11 cellular contexts compared by ENCODE assay signal in genomic region chr3:66486646-66487045, GRCh38. TPM values are rescaled to one million over a fixed set of nuclear protein-coding genes. Genes with fewer than 3 reads are reported as not detected.
DNase-seq lines count a peak whose midpoint lies in the region; ATAC-seq and TF ChIP-seq lines count a peak whose summit lies in the region.
"Had no signal": no experiment of that assay in that cellular context is flagged by ENCODE, and none has a peak within 500 bp of the region (broad histone marks: within the 10 kb centered on the region; RNA-seq: fewer than 3 reads in every experiment).

No MANE protein-coding gene starts in this region.

- H3K27me3 ChIP-seq in dorsolateral prefrontal cortex: no peaks in the 10 kb centered on the region

- H3K27me3 Mint-ChIP-seq in osteocyte (ENCODE audit: unreplicated experiment): no peaks in the 10 kb centered on the region

- DNase-seq in AG10803 (ENCODE audit: low read depth): peak; percentile 90
- DNase-seq in LHCN-M2 (ENCODE audit: low read depth): peak; percentile 20
- DNase-seq in dorsolateral prefrontal cortex: no peak
- DNase-seq in osteocyte (ENCODE audit: extremely low spot score, unreplicated experiment): no peak
- DNase-seq in T1000 (lab: John Stamatoyannopoulos, UW): no peak
- DNase-seq in activated gamma-delta T cell (lab: John Stamatoyannopoulos, UW): no peak
- DNase-seq: activated gamma-delta T cell treated with Interleukin-2 at 50 U/mL for 16 hours, NCI-H1105 treated with DMSO at 0.1 percent for 48 hours had no signal

- no peaks in the 10 kb centered on the region for H3K36me3 Mint-ChIP-seq in osteocyte (ENCODE audit: unreplicated experiment)

- TF ChIP-seq CTCF in AG10803 (conservative IDR thresholded peaks at IDR 0.05; ENCODE audit: low read length): no peak
- TF ChIP-seq CTCF in dorsolateral prefrontal cortex (IDR thresholded peaks at IDR 0.05 in 54 of 56, conservative IDR thresholded peaks at IDR 0.05 in 2 of 56; ENCODE audit: low read depth in 1 of 56, partially characterized antibody in 56 of 56): no peak
- no peak for TF ChIP-seq CTCF in osteocyte (IDR thresholded peaks at IDR 0.05)

- intact Hi-C loops in dorsolateral prefrontal cortex (cut with DNase I): no loop called here

- no peaks in the 10 kb centered on the region for H3K9me3 Mint-ChIP-seq in osteocyte (ENCODE audit: unreplicated experiment)

- peaks cover 68% of the 10 kb centered on the region for H3K4me1 Mint-ChIP-seq in osteocyte (ENCODE audit: unreplicated experiment)

- H3K27ac Mint-ChIP-seq in osteocyte (ENCODE audit: unreplicated experiment): peak overlapping the region; percentile 93
- H3K27ac Mint-ChIP-seq: type B pancreatic cell had no signal

- H3K27ac ChIP-seq in dorsolateral prefrontal cortex: peak overlapping the region in 52 of 59 donors; percentile 5 to 98 (median 92)

- H3K4me3 Mint-ChIP-seq in osteocyte (ENCODE audit: unreplicated experiment): peak overlapping the region; percentile 58
- H3K4me3 Mint-ChIP-seq: type B pancreatic cell had no signal

- no peak for ATAC-seq in HG03108 (IDR thresholded peaks at IDR 0.05; ENCODE audit: unreplicated experiment)
- no peak for ATAC-seq in HG03565 (IDR thresholded peaks at IDR 0.05; ENCODE audit: unreplicated experiment)

- H3K4me3 ChIP-seq in AG10803 (ENCODE audit: low read length) (no peak overlapping the region), dorsolateral prefrontal cortex (peak overlapping the region in 7 of 59 donors; percentile 2 to 22 (median 15))

RNA-seq across cellular contexts. Expression of gene LRIG1, which starts 14.2 kb away (rescaled TPM):
- total RNA-seq in LHCN-M2 (2014; rRNA removed): 2.6 and 3.0 TPM in 2 replicates
- 4.8 TPM for polyA plus RNA-seq in LHCN-M2 (2012)
- total RNA-seq in dorsolateral prefrontal cortex: 100 to 1,000 TPM in 86 of 120 experiments, 10 to 100 TPM in 34; 65.6 to 291 (median 118) TPM
- 60.8 and 64.2 TPM in 2 replicates for total RNA-seq in osteocyte

Comparison
In these comparisons a context has a peak if more than half of its experiments do, and no peak if none do; other contexts are left out.
1. DNase-seq: peak in AG10803 (single experiment) and LHCN-M2 (single experiment); none in dorsolateral prefrontal cortex (0 of 10), osteocyte (single experiment), T1000 (single experiment) and activated gamma-delta T cell (single experiment).
2. RNA of gene LRIG1, which starts 14.2 kb away (total RNA-seq): 65.6 to 291 TPM in dorsolateral prefrontal cortex and 60.8 to 64.2 TPM in osteocyte; 2.6 to 3.0 TPM in LHCN-M2; every median in the first group is over 10 times any median in the second.